In the genomic region with DNA sequence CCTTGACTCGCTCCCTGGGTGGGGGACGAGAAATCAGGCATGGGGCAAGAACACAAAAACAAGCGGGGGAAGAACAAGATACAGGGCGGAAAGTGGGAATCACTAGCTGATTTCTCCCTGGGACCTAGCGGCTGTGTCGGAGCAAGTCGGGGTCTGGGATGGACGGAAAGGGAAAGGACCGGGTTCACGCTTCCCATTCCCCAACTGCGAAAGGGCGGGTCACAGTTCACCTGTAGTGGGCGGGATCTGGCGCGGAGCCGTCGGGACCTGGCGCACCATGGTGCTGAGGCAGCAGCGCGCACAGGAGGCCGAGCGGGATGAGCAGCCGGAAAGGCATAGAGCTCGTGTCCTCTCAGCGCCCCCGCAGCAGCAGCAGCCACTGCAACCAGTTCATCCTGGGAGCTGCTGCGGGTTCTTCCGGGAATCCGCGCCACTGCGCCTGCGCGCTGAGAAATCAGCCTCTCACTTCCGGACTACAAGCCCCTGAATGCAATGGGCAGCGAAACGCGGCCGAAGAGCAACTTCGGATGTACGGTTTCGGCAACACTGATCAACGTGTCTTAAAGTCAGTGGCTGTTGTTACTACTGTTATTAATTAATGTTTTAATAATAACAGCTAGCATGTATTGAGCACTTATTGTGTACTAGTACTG, we compare ENCODE assay signal across 1 cellular context.
A peak's percentile ranks its signal among the peaks of the same experiment; 100 is the strongest.
TF ChIP-seq lines count a peak whose summit lies in the region.

A gene with protein sequence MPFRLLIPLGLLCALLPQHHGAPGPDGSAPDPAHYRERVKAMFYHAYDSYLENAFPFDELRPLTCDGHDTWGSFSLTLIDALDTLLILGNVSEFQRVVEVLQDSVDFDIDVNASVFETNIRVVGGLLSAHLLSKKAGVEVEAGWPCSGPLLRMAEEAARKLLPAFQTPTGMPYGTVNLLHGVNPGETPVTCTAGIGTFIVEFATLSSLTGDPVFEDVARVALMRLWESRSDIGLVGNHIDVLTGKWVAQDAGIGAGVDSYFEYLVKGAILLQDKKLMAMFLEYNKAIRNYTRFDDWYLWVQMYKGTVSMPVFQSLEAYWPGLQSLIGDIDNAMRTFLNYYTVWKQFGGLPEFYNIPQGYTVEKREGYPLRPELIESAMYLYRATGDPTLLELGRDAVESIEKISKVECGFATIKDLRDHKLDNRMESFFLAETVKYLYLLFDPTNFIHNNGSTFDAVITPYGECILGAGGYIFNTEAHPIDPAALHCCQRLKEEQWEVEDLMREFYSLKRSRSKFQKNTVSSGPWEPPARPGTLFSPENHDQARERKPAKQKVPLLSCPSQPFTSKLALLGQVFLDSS (minus strand): TSS at position 415 of the 653 bp plus-strand sequence. CDS start 78 bp downstream, at position 337.

TF ChIP-seq in K562, 482 proteins besides CTCF, POLR2A, EP300 and RAD21 (continued from another document and continues in another):
- TF ChIP-seq, protein P1, sequence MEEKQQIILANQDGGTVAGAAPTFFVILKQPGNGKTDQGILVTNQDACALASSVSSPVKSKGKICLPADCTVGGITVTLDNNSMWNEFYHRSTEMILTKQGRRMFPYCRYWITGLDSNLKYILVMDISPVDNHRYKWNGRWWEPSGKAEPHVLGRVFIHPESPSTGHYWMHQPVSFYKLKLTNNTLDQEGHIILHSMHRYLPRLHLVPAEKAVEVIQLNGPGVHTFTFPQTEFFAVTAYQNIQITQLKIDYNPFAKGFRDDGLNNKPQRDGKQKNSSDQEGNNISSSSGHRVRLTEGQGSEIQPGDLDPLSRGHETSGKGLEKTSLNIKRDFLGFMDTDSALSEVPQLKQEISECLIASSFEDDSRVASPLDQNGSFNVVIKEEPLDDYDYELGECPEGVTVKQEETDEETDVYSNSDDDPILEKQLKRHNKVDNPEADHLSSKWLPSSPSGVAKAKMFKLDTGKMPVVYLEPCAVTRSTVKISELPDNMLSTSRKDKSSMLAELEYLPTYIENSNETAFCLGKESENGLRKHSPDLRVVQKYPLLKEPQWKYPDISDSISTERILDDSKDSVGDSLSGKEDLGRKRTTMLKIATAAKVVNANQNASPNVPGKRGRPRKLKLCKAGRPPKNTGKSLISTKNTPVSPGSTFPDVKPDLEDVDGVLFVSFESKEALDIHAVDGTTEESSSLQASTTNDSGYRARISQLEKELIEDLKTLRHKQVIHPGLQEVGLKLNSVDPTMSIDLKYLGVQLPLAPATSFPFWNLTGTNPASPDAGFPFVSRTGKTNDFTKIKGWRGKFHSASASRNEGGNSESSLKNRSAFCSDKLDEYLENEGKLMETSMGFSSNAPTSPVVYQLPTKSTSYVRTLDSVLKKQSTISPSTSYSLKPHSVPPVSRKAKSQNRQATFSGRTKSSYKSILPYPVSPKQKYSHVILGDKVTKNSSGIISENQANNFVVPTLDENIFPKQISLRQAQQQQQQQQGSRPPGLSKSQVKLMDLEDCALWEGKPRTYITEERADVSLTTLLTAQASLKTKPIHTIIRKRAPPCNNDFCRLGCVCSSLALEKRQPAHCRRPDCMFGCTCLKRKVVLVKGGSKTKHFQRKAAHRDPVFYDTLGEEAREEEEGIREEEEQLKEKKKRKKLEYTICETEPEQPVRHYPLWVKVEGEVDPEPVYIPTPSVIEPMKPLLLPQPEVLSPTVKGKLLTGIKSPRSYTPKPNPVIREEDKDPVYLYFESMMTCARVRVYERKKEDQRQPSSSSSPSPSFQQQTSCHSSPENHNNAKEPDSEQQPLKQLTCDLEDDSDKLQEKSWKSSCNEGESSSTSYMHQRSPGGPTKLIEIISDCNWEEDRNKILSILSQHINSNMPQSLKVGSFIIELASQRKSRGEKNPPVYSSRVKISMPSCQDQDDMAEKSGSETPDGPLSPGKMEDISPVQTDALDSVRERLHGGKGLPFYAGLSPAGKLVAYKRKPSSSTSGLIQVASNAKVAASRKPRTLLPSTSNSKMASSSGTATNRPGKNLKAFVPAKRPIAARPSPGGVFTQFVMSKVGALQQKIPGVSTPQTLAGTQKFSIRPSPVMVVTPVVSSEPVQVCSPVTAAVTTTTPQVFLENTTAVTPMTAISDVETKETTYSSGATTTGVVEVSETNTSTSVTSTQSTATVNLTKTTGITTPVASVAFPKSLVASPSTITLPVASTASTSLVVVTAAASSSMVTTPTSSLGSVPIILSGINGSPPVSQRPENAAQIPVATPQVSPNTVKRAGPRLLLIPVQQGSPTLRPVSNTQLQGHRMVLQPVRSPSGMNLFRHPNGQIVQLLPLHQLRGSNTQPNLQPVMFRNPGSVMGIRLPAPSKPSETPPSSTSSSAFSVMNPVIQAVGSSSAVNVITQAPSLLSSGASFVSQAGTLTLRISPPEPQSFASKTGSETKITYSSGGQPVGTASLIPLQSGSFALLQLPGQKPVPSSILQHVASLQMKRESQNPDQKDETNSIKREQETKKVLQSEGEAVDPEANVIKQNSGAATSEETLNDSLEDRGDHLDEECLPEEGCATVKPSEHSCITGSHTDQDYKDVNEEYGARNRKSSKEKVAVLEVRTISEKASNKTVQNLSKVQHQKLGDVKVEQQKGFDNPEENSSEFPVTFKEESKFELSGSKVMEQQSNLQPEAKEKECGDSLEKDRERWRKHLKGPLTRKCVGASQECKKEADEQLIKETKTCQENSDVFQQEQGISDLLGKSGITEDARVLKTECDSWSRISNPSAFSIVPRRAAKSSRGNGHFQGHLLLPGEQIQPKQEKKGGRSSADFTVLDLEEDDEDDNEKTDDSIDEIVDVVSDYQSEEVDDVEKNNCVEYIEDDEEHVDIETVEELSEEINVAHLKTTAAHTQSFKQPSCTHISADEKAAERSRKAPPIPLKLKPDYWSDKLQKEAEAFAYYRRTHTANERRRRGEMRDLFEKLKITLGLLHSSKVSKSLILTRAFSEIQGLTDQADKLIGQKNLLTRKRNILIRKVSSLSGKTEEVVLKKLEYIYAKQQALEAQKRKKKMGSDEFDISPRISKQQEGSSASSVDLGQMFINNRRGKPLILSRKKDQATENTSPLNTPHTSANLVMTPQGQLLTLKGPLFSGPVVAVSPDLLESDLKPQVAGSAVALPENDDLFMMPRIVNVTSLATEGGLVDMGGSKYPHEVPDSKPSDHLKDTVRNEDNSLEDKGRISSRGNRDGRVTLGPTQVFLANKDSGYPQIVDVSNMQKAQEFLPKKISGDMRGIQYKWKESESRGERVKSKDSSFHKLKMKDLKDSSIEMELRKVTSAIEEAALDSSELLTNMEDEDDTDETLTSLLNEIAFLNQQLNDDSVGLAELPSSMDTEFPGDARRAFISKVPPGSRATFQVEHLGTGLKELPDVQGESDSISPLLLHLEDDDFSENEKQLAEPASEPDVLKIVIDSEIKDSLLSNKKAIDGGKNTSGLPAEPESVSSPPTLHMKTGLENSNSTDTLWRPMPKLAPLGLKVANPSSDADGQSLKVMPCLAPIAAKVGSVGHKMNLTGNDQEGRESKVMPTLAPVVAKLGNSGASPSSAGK (IDR thresholded peaks at IDR 0.05) = peak; percentile 57
- TF ChIP-seq ZNF146 (CRISPR knock-in tag; IDR thresholded peaks at IDR 0.05; ENCODE audit: unreplicated experiment) (no peak), PURB (CRISPR knock-in tag; IDR thresholded peaks at IDR 0.05; ENCODE audit: low read depth) (no peak), PHF8 (IDR thresholded peaks at IDR 0.05; ENCODE audit: borderline replicate concordance, low read length) (peak; percentile 74; the same call in 1 of the 2 replicates), BMI1 (IDR thresholded peaks at IDR 0.05; ENCODE audit: low read length) (no peak), ZNF133 (CRISPR knock-in tag; IDR thresholded peaks at IDR 0.05) (no peak), NELFE (IDR thresholded peaks at IDR 0.05; ENCODE audit: insufficient read depth, insufficient read length) (no peak), SMAD2 (IDR thresholded peaks at IDR 0.05; ENCODE audit: low read depth, low read length) (no peak), CHD4 (IDR thresholded peaks at IDR 0.05; ENCODE audit: insufficient read depth, insufficient replicate concordance, low read depth, low read length, poor library complexity, severe bottlenecking) (no peak), ZFPM2 (CRISPR knock-in tag; IDR thresholded peaks at IDR 0.05) (no peak), HDAC2 (IDR thresholded peaks at IDR 0.05) (no peak), TCF7L2 (IDR thresholded peaks at IDR 0.05; ENCODE audit: low read depth, low read length) (no peak), RHOXF2B (CRISPR knock-in tag; conservative IDR thresholded peaks at IDR 0.05) (no peak), LEF1 (IDR thresholded peaks at IDR 0.05) (no peak), SMARCE1 (IDR thresholded peaks at IDR 0.05) (no peak; the same call in 1 of the 2 replicates), U2AF1 (optimal IDR thresholded peaks at IDR 0.05; ENCODE audit: low read depth, low read length) (no peak), RBBP5 (IDR thresholded peaks at IDR 0.05; ENCODE audit: borderline replicate concordance, insufficient read depth, low read length, poor library complexity, severe bottlenecking) (peak; percentile 86), NR4A1 (CRISPR knock-in tag; IDR thresholded peaks at IDR 0.05) (no peak), NR4A1 (tag; IDR thresholded peaks at IDR 0.05) (no peak), CBX3 (IDR thresholded peaks at IDR 0.05; ENCODE audit: borderline replicate concordance in 1 of 2, low read length in 2 of 2) (no peak), POLR3A (IDR thresholded peaks at IDR 0.05; ENCODE audit: borderline replicate concordance, extremely low read depth, insufficient read depth, insufficient read length) (no peak), SMARCB1 (IDR thresholded peaks at IDR 0.05; ENCODE audit: insufficient read length, low read depth) (no peak), MXI1 (IDR thresholded peaks at IDR 0.05; ENCODE audit: low read depth, low read length) (no peak), XRCC3 (IDR thresholded peaks at IDR 0.05) (no peak), TRIM24 (IDR thresholded peaks at IDR 0.05) (no peak), ZNF584 (CRISPR knock-in tag; IDR thresholded peaks at IDR 0.05; ENCODE audit: low read depth) (no peak), TSC22D4 (tag; IDR thresholded peaks at IDR 0.05) (no peak), FOXJ2 (tag; IDR thresholded peaks at IDR 0.05) (no peak), THRAP3 (IDR thresholded peaks at IDR 0.05; ENCODE audit: borderline replicate concordance) (no peak), JUNB (CRISPR knock-in tag; conservative IDR thresholded peaks at IDR 0.05) (no peak), JUND (IDR thresholded peaks at IDR 0.05; ENCODE audit: borderline replicate concordance, low read depth, low read length) (no peak), JUND (tag; IDR thresholded peaks at IDR 0.05; ENCODE audit: borderline replicate concordance, low read depth, low read length) (no peak), FOXP1 (CRISPR knock-in tag; IDR thresholded peaks at IDR 0.05) (peak; percentile 84), CBX1 (IDR thresholded peaks at IDR 0.05; ENCODE audit: low read depth) (no peak), ZNF780A (CRISPR knock-in tag; IDR thresholded peaks at IDR 0.05) (no peak), ZNF695 (CRISPR knock-in tag; IDR thresholded peaks at IDR 0.05) (no peak), RBM14 (IDR thresholded peaks at IDR 0.05; ENCODE audit: borderline replicate concordance, insufficient read depth, low read depth, low read length) (no peak), RBM15 (IDR thresholded peaks at IDR 0.05; ENCODE audit: insufficient read depth, low read length) (no peak), ZNF785 (CRISPR knock-in tag; IDR thresholded peaks at IDR 0.05) (no peak), HDAC6 (IDR thresholded peaks at IDR 0.05; ENCODE audit: low read depth, low read length) (no peak), ZNF699 (CRISPR knock-in tag; IDR thresholded peaks at IDR 0.05; ENCODE audit: insufficient replicate concordance) (no peak), KDM2B (CRISPR knock-in tag; IDR thresholded peaks at IDR 0.05) (0 out of 2 replicates have a peak, but pooled peaks have one; percentile 4), PHB2 (IDR thresholded peaks at IDR 0.05; ENCODE audit: low read depth) (no peak), ZNF263 (CRISPR knock-in tag; IDR thresholded peaks at IDR 0.05; ENCODE audit: borderline replicate concordance) (peak; percentile 35; the same call in 1 of the 2 replicates)
- TF ChIP-seq, protein P2, sequence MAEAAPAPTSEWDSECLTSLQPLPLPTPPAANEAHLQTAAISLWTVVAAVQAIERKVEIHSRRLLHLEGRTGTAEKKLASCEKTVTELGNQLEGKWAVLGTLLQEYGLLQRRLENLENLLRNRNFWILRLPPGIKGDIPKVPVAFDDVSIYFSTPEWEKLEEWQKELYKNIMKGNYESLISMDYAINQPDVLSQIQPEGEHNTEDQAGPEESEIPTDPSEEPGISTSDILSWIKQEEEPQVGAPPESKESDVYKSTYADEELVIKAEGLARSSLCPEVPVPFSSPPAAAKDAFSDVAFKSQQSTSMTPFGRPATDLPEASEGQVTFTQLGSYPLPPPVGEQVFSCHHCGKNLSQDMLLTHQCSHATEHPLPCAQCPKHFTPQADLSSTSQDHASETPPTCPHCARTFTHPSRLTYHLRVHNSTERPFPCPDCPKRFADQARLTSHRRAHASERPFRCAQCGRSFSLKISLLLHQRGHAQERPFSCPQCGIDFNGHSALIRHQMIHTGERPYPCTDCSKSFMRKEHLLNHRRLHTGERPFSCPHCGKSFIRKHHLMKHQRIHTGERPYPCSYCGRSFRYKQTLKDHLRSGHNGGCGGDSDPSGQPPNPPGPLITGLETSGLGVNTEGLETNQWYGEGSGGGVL (CRISPR knock-in tag; IDR thresholded peaks at IDR 0.05) = no peak
- TF ChIP-seq, protein P3, sequence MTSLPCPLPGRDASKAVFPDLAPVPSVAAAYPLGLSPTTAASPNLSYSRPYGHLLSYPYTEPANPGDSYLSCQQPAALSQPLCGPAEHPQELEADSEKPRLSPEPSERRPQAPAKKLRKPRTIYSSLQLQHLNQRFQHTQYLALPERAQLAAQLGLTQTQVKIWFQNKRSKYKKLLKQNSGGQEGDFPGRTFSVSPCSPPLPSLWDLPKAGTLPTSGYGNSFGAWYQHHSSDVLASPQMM (CRISPR knock-in tag; IDR thresholded peaks at IDR 0.05) = no peak
- TF ChIP-seq, protein P4, sequence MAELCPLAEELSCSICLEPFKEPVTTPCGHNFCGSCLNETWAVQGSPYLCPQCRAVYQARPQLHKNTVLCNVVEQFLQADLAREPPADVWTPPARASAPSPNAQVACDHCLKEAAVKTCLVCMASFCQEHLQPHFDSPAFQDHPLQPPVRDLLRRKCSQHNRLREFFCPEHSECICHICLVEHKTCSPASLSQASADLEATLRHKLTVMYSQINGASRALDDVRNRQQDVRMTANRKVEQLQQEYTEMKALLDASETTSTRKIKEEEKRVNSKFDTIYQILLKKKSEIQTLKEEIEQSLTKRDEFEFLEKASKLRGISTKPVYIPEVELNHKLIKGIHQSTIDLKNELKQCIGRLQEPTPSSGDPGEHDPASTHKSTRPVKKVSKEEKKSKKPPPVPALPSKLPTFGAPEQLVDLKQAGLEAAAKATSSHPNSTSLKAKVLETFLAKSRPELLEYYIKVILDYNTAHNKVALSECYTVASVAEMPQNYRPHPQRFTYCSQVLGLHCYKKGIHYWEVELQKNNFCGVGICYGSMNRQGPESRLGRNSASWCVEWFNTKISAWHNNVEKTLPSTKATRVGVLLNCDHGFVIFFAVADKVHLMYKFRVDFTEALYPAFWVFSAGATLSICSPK (IDR thresholded peaks at IDR 0.05; ENCODE audit: borderline replicate concordance) = no peak
- TF ChIP-seq, protein P5, sequence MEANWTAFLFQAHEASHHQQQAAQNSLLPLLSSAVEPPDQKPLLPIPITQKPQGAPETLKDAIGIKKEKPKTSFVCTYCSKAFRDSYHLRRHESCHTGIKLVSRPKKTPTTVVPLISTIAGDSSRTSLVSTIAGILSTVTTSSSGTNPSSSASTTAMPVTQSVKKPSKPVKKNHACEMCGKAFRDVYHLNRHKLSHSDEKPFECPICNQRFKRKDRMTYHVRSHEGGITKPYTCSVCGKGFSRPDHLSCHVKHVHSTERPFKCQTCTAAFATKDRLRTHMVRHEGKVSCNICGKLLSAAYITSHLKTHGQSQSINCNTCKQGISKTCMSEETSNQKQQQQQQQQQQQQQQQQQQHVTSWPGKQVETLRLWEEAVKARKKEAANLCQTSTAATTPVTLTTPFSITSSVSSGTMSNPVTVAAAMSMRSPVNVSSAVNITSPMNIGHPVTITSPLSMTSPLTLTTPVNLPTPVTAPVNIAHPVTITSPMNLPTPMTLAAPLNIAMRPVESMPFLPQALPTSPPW (CRISPR knock-in tag; IDR thresholded peaks at IDR 0.05) = 0 out of 2 replicates have a peak, but pooled peaks have one; percentile 7
